8 cellular contexts compared by ENCODE assay signal in the genomic region with DNA sequence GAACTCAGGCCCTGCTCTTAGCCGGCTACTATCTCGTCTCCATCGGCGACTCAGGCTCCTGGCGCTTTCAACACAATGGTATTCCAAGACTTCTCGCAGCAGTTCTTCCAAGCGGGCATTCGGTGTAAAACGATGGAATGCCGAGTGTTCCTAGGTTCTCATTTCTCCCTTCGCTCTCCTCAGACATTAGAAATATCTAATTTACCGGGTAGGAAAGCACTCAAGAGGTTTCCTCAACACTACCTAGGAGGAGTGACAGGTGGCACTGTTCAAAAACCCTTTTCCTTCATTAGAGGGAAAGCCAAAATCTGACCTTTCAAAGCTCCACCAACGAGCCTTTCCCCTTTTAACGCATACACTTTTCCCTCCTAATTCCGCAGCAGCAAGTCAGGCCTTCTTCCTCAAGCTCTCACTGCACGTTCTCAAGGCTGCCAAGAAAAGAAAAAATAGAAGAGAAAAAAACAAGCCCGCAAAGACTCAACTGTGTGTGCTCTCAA. TPM values are rescaled to one million over a fixed set of nuclear protein-coding genes. Genes with fewer than 3 reads are reported as not detected.
DNase-seq lines count a peak whose midpoint lies in the region; ATAC-seq, FAIRE-seq and TF ChIP-seq lines count a peak whose summit lies in the region.

No MANE protein-coding gene starts in this region.

- CTCF ChIA-PET in CD4-positive, alpha-beta memory T cell (lab: Charles Lee; ENCODE audit: partially characterized antibody) = interaction anchor here (1.0 to 5.6 kb wide), 31 partner anchors 8 to 327 kb away, joined by 3 to 82 read pairs (median 5); a partner anchor contains a TSS

- peaks cover 69% of the 10 kb centered on the region for H3K79me2 ChIP-seq in MM.1S (ENCODE audit: low read length)

- H3K4me1 Mint-ChIP-seq in CD4-positive, alpha-beta memory T cell = peaks cover 35 to 57% (median 47%) of the 10 kb centered on the region in 4 donors

- TF ChIP-seq CTCF in MM.1S (IDR thresholded peaks at IDR 0.05; ENCODE audit: low read length) = peak; percentile 74

- H3K4me3 Mint-ChIP-seq in CD4-positive, alpha-beta memory T cell = peak overlapping the region; percentile 95 to 100 (median 98)

- H3K9me3 Mint-ChIP-seq in CD4-positive, alpha-beta memory T cell = peaks cover 0 to 2% (median 0%) of the 10 kb centered on the region in 8 donors
- no peaks in the 10 kb centered on the region for H3K9me3 Mint-ChIP-seq in activated naive CD4-positive, alpha-beta T cell treated with anti-CD3 and anti-CD28 coated beads, Interleukin-2, amount 50 U/mL, for 72 hours

- ATAC-seq in activated naive CD4-positive, alpha-beta T cell treated with anti-CD3 and anti-CD28 coated beads, Interleukin-2, amount 50 U/mL, for 72 hours = peak; percentile 32 to 56
- ATAC-seq in GM19023 (IDR thresholded peaks at IDR 0.05; ENCODE audit: unreplicated experiment) = no peak

- no peaks in the 10 kb centered on the region for H3K9me3 ChIP-seq in CD4-positive, alpha-beta memory T cell (ENCODE audit: control insufficient read depth in 1 of 2, low read length in 2 of 2)
- H3K9me3 ChIP-seq in MM.1S (replicated peaks; ENCODE audit: insufficient read depth, low read length) (no peaks in the 10 kb centered on the region), iPS DF 6.9 (ENCODE audit: control insufficient read depth, insufficient read depth, low read length) (no peaks in the 10 kb centered on the region)

- H3K9me2 ChIP-seq in MM.1S (replicated peaks; ENCODE audit: insufficient read depth, low read length) = no peaks in the 10 kb centered on the region

- no CpG with 5 or more reads among the region's 17 CpGs for WGBS in iPS DF 6.9 (ENCODE audit: insufficient coverage, insufficient read length)

- POLR2A ChIA-PET in CD4-positive, alpha-beta memory T cell (lab: Charles Lee; ENCODE audit: partially characterized antibody) = interaction anchor here (0.7 to 5.6 kb wide), 22 partner anchors 8 to 500 kb away, joined by 3 to 82 read pairs (median 6); a partner anchor contains a TSS

- peak overlapping the region; percentile 88 to 99 (median 98) for H3K27ac Mint-ChIP-seq in CD4-positive, alpha-beta memory T cell
- peak overlapping the region; percentile 85 to 86 for H3K27ac Mint-ChIP-seq in activated naive CD4-positive, alpha-beta T cell treated with anti-CD3 and anti-CD28 coated beads, Interleukin-2, amount 50 U/mL, for 72 hours

- FAIRE-seq in GM18507 (lab: Jason Lieb, UNC) = peak; percentile 61

- H3F3A ChIP-seq in MM.1S (ENCODE audit: insufficient read depth, low read length) = 0 out of 2 replicates have a peak, but pooled peaks cover 7% of the 10 kb centered on the region

- peak overlapping the region; percentile 82 for H3K9ac ChIP-seq in MM.1S (ENCODE audit: low read length)

- DNase-seq in CD4-positive, alpha-beta memory T cell = peak; percentile 45 to 53 (median 49)
- DNase-seq in GM18507 (ENCODE audit: extremely low spot score, insufficient read length, low read depth) (peak; percentile 49), MM.1S (peak; percentile 84), iPS DF 6.9 (ENCODE audit: low read depth, low spot score) (no peak)
- DNase-seq in activated naive CD4-positive, alpha-beta T cell treated with anti-CD3 and anti-CD28 coated beads, Interleukin-2, amount 50 U/mL, for 72 hours (ENCODE audit: low spot score in 2 of 2) = no peak
- no peak for DNase-seq in activated CD4-positive, CD25-positive, alpha-beta regulatory T cell treated with anti-CD3 and anti-CD28 coated beads, Interleukin-2, amount 50 U/mL, for 72 hours

- H2AFZ ChIP-seq in MM.1S (ENCODE audit: low read length) = peak overlapping the region; percentile 92

- peaks cover 16 to 49% of the 10 kb centered on the region in 2 donors for H3K36me3 Mint-ChIP-seq in CD4-positive, alpha-beta memory T cell
- H3K36me3 Mint-ChIP-seq in activated naive CD4-positive, alpha-beta T cell treated with anti-CD3 and anti-CD28 coated beads, Interleukin-2, amount 50 U/mL, for 72 hours = peaks cover 36 to 60% of the 10 kb centered on the region in 2 donors

- H3K27ac ChIP-seq in CD4-positive, alpha-beta memory T cell (ENCODE audit: low read depth, low read length) = peak overlapping the region; percentile 57
- H3K27ac ChIP-seq in MM.1S (ENCODE audit: low read length) = peak overlapping the region; percentile 8; the same call in 1 of the 2 replicates
- H3K27ac ChIP-seq in iPS DF 6.9 (ENCODE audit: low read length) = no peak overlapping the region
- H3K27ac ChIP-seq in skin epidermis = peak overlapping the region in 20 of 21 experiments; percentile 71 to 91 (median 85)

- H3K4me3 ChIP-seq in CD4-positive, alpha-beta memory T cell (ENCODE audit: low read length in 2 of 2) = peak overlapping the region; percentile 48 to 84
- H3K4me3 ChIP-seq in MM.1S (ENCODE audit: low read length) (peak overlapping the region; percentile 93), iPS DF 6.9 (ENCODE audit: low read length) (peak overlapping the region; percentile 80; the same call in 1 of the 2 replicates), skin epidermis (peak overlapping the region; percentile 80 to 99 (median 92))

- H3K4me1 ChIP-seq in CD4-positive, alpha-beta memory T cell (ENCODE audit: insufficient read depth, low read length) = peaks cover 30% of the 10 kb centered on the region
- H3K4me1 ChIP-seq in MM.1S (ENCODE audit: low read length) (peaks cover 20% of the 10 kb centered on the region; the same call in 1 of the 2 replicates), iPS DF 6.9 (ENCODE audit: control insufficient read depth, insufficient read depth, low read length) (no peaks in the 10 kb centered on the region)

- H3K27me3 ChIP-seq in CD4-positive, alpha-beta memory T cell (ENCODE audit: insufficient read depth, low read length) = no peaks in the 10 kb centered on the region
- no peaks in the 10 kb centered on the region for H3K27me3 ChIP-seq in MM.1S (replicated peaks; ENCODE audit: insufficient read depth, low read length)
- no peaks in the 10 kb centered on the region for H3K27me3 ChIP-seq in iPS DF 6.9 (ENCODE audit: control insufficient read depth, insufficient read depth, low read length)

- H3K36me3 ChIP-seq in CD4-positive, alpha-beta memory T cell (ENCODE audit: insufficient read depth, low read length) = peaks cover 12% of the 10 kb centered on the region
- H3K36me3 ChIP-seq in MM.1S (replicated peaks; ENCODE audit: insufficient read depth, low read length) (no peaks in the 10 kb centered on the region; the same call in 1 of the 2 replicates), iPS DF 6.9 (ENCODE audit: control insufficient read depth, insufficient read depth, low read length) (no peaks in the 10 kb centered on the region; the same call in 1 of the 2 replicates)

- H4K20me1 ChIP-seq in MM.1S (ENCODE audit: insufficient read depth, low read length) = peaks cover 29% of the 10 kb centered on the region; the same call in 1 of the 2 replicates

- no peaks in the 10 kb centered on the region for H3K27me3 Mint-ChIP-seq in CD4-positive, alpha-beta memory T cell

- intact Hi-C loops in CD4-positive, alpha-beta memory T cell (cut with micrococcal nuclease) = loop anchor here (1.0 to 10.0 kb wide), 8 partner anchors 16 to 327 kb away; a partner anchor contains a TSS

- H3K4me2 ChIP-seq in MM.1S (ENCODE audit: low read depth, low read length) = peak overlapping the region; percentile 88

RNA-seq across cellular contexts. Expression of a gene that starts 0.6 kb away (rescaled TPM):
- total RNA-seq in CD4-positive, alpha-beta memory T cell = 100 to 1,000 TPM; 125 to 131 TPM
- 10 to 100 TPM; 51.8 to 65.9 TPM for polyA plus RNA-seq in CD4-positive, alpha-beta memory T cell
- total RNA-seq in activated naive CD4-positive, alpha-beta T cell treated with anti-CD3 and anti-CD28 coated beads, Interleukin-2, amount 50 U/mL, for 72 hours = 100 to 1,000 TPM; 114 to 126 TPM

RNA-seq across cellular contexts. Expression of a gene that starts 16.8 kb away (rescaled TPM):
- 10 to 100 TPM; 36.3 to 37.3 TPM for total RNA-seq in CD4-positive, alpha-beta memory T cell
- polyA plus RNA-seq in CD4-positive, alpha-beta memory T cell = 10 to 100 TPM; 74.9 to 99.7 TPM
- total RNA-seq in activated naive CD4-positive, alpha-beta T cell treated with anti-CD3 and anti-CD28 coated beads, Interleukin-2, amount 50 U/mL, for 72 hours = 10 to 100 TPM; 72.8 to 81.2 TPM

Comparison
In these comparisons a context has a peak if more than half of its experiments do, and no peak if none do; other contexts are left out.
1. DNase-seq: peak in CD4-positive, alpha-beta memory T cell (5 of 5), GM18507 (single experiment) and MM.1S (single experiment); none in activated naive CD4-positive, alpha-beta T cell treated with anti-CD3 and anti-CD28 coated beads, Interleukin-2, amount 50 U/mL, for 72 hours (0 of 2), iPS DF 6.9 (single experiment) and activated CD4-positive, CD25-positive, alpha-beta regulatory T cell treated with anti-CD3 and anti-CD28 coated beads, Interleukin-2, amount 50 U/mL, for 72 hours (single experiment).
2. Peak in every context shown above with its lines, with median percentiles within 50 percentile points of each other: H3K4me3 ChIP-seq.